In genomic region chr13:106083620-106084350, GRCh38 we compare ENCODE assay signal across 1 cellular context.
TF ChIP-seq lines count a peak whose summit lies in the region.

No MANE protein-coding gene starts in this region.

TF ChIP-seq in HepG2, 621 proteins besides CTCF, POLR2A, EP300 and RAD21 (continued from another document):
- no peak for TF ChIP-seq HBP1 (CRISPR knock-in tag; IDR thresholded peaks at IDR 0.05; ENCODE audit: low read depth)
TF ChIP-seq in HepG2: peak in this region for 2.
